ENCODE assay signal across 34 cellular contexts in the genomic region with DNA sequence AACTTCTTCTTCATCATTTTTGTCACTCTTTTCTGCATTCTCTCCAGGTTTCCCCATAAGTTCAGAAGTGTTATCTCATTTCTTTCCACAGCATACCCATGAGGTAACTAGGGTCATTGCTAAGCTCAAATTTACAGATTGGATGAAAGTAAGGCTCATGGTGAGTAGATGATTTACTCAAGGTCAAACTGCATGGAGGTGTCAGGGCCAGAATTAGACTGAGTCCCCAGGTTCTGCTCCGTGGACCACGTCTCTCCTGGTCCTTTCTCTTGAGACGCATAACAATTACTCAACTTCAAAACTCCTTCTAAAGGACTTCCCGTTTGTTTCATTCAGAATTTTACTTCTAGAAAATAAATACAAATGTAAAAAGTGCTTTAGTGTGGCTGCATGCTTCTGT. TPM values are rescaled to one million over a fixed set of nuclear protein-coding genes. Genes with fewer than 3 reads are reported as not detected.
"Had no signal": no experiment of that assay in that cellular context is flagged by ENCODE, and none has a peak within 500 bp of the region (broad histone marks: within the 10 kb centered on the region; RNA-seq: fewer than 3 reads in every experiment).

No MANE protein-coding gene starts in this region.

- H3K27ac ChIP-seq: ascending aorta, cardiac muscle cell, VCaP had no signal

- FAIRE-seq: bronchial epithelial cell, TTC549 had no signal

- DNase-seq: activated B cell treated with CpG ODN at 0.5 μM for 24 hours; activated CD4-positive, alpha-beta memory T cell treated with anti-CD3 and anti-CD28 coated beads for 36 hours; activated CD4-positive, alpha-beta T cell treated with anti-CD3 and anti-CD28 coated beads for 4 hours; activated CD4-positive, alpha-beta T cell treated with anti-CD3 and anti-CD28 coated beads, Interleukin-2, amount 10 ng/mL, durations not matched to agents 24 days and 14 days; activated CD4-positive, alpha-beta T cell treated with anti-CD3 and anti-CD28 coated beads, Interleukin-2, amount 50 U/mL, for 1 hour; activated CD4-positive, alpha-beta T cell treated with anti-CD3 and anti-CD28 coated beads, Interleukin-2, amount 50 U/mL, for 4 hours; activated CD4-positive, CD25-positive, alpha-beta regulatory T cell treated with anti-CD3 and anti-CD28 coated beads, Interleukin-2, amount 50 U/mL, for 72 hours; activated CD8-positive, alpha-beta memory T cell treated with anti-CD3 and anti-CD28 coated beads, Interleukin-2, amount 50 U/mL, for 4 hours; activated CD8-positive, alpha-beta T cell treated with anti-CD3 and anti-CD28 coated beads for 36 hours; activated effector memory CD4-positive, alpha-beta T cell treated with Interleukin-2 at 50 U/mL for 16 hours; activated gamma-delta T cell; activated naive CD4-positive, alpha-beta T cell treated with anti-CD3 and anti-CD28 coated beads, Interleukin-2, amount 10 ng/mL, durations not matched to agents 7 days and 5 days; activated naive CD4-positive, alpha-beta T cell treated with Interleukin-2 at 50 U/mL for 16 hours; activated naive CD8-positive, alpha-beta T cell treated with anti-CD3 and anti-CD28 coated beads, Interleukin-2, amount 10 ng/mL, durations not matched to agents 7 days and 5 days; activated naive CD8-positive, alpha-beta T cell treated with anti-CD3 and anti-CD28 coated beads, Interleukin-2, amount 50 U/mL, for 24 hours; activated T-cell treated with anti-CD3 and anti-CD28 coated beads for 4 hours; activated T-cell treated with anti-CD3 and anti-CD28 coated beads, Interleukin-2, amount 50 U/mL, for 1 hour; activated T-cell treated with anti-CD3 and anti-CD28 coated beads, Interleukin-2, amount 50 U/mL, for 4 hours; activated T-cell treated with anti-CD3 and anti-CD28 coated beads, Interleukin-2, amount 50 U/mL, for 72 hours; amygdala; anterior cingulate cortex; caudate nucleus; cerebellar nuclear complex; T-helper 1 cell; T-helper 2 cell; T-helper 9 cell had no signal

- H3K27me3 ChIP-seq: ascending aorta, cardiac muscle cell had no signal

- ATAC-seq: activated CD8-positive, alpha-beta T cell treated with anti-CD3 and anti-CD28 coated beads for 36 hours; activated naive CD8-positive, alpha-beta T cell treated with anti-CD3 and anti-CD28 coated beads, Interleukin-2, amount 50 U/mL, for 24 hours; activated T-cell treated with anti-CD3 and anti-CD28 coated beads, Interleukin-2, amount 50 U/mL, for 4 hours; activated T-cell treated with anti-CD3 and anti-CD28 coated beads, Interleukin-2, amount 50 U/mL, for 72 hours had no signal

- H3K4me1 ChIP-seq: ascending aorta had no signal

RNA-seq across cellular contexts. Expression of gene SMIM21, which starts 43.4 kb away (rescaled TPM):
- total RNA-seq: activated B cell treated with CpG ODN at 0.5 μM for 24 hours; activated CD4-positive, alpha-beta memory T cell treated with anti-CD3 and anti-CD28 coated beads for 36 hours; activated CD4-positive, alpha-beta T cell treated with anti-CD3 and anti-CD28 coated beads, Interleukin-2, amount 10 ng/mL, durations not matched to agents 24 days and 14 days; activated CD8-positive, alpha-beta memory T cell treated with anti-CD3 and anti-CD28 coated beads for 36 hours; activated CD8-positive, alpha-beta T cell treated with anti-CD3 and anti-CD28 coated beads for 36 hours; activated naive CD8-positive, alpha-beta T cell treated with anti-CD3 and anti-CD28 coated beads, Interleukin-2, amount 10 ng/mL, durations not matched to agents 7 days and 5 days; activated T-cell treated with anti-CD3 and anti-CD28 coated beads, Interleukin-2, amount 50 U/mL, for 4 hours; activated T-cell treated with anti-CD3 and anti-CD28 coated beads, Interleukin-2, amount 50 U/mL, for 72 hours; activated T-helper 2 cell treated with anti-CD3 and anti-CD28 coated beads, Interferon-gamma antibody, Interleukin-2, Interleukin-4, amounts not matched to agents 10 μg/mL and 5 μg/mL and 100 μg/mL, durations not matched to agents 14 hours and 24 hours and 36 hours; ascending aorta; bronchial epithelial cell; cardiac muscle cell had no signal
- polyA plus RNA-seq: adipose tissue, cardiac muscle cell had no signal
